ENCODE assay signal across 17 cellular contexts in the genomic region with DNA sequence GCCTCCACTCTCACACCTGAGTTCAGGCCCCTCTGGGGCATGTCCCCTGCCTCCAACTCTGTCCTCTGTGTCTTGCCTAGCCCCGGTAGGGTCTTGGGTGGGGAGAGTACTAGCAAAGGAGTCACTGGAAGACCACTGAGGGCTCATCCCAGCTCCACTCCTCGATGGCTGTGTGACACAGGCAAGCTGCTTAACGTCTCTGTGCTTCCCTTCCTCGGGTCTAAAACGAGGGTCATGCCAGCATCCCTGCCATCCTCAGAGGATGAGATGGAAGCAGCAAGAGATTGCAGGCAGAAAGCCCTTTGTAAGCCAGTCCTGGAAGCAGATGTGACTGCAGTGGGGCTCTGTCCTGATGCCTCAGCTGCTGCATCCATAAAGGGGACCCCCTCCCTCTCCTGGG. TPM values are rescaled to one million over a fixed set of nuclear protein-coding genes. Genes with fewer than 3 reads are reported as not detected.
A peak's percentile ranks its signal among the peaks of the same experiment; 100 is the strongest.
DNase-seq lines count a peak whose midpoint lies in the region; ATAC-seq, FAIRE-seq and TF ChIP-seq lines count a peak whose summit lies in the region.
"Had no signal": no experiment of that assay in that cellular context is flagged by ENCODE, and none has a peak within 500 bp of the region (broad histone marks: within the 10 kb centered on the region; RNA-seq: fewer than 3 reads in every experiment).

No MANE protein-coding gene starts in this region.

- no peaks in the 10 kb centered on the region for H3K27me3 ChIP-seq in mammary epithelial cell (ENCODE audit: insufficient read depth, low read length)
- no peaks in the 10 kb centered on the region for H3K27me3 ChIP-seq in pancreas
- H3K27me3 ChIP-seq: MG63, right atrium auricular region had no signal

- FAIRE-seq in pancreas (lab: Jason Lieb, UNC) = no peak

- no peaks in the 10 kb centered on the region for H4K20me1 ChIP-seq in mammary epithelial cell (ENCODE audit: insufficient read depth, low read length)

- peaks cover 98% of the 10 kb centered on the region for H3K4me1 Mint-ChIP-seq in stimulated activated naive CD8-positive, alpha-beta T cell treated with anti-CD3 and anti-CD28 coated beads, Interleukin-15, Interleukin-2, amounts not matched to agents 100 ng/mL and 50 ng/mL, for 24 hours (ENCODE audit: low read depth)
- peaks cover 72% of the 10 kb centered on the region for H3K4me1 Mint-ChIP-seq in activated T-helper 1 cell treated with anti-CD3 and anti-CD28 coated beads, Interleukin-12 subunit alpha, Interleukin-12 subunit beta, Interleukin-2, Interleukin-4 antibody, amounts not matched to agents 30 ng/mL and 10 ng/mL and 1 ng/mL, durations not matched to agents 14 hours and 24 hours and 36 hours (ENCODE audit: low read depth)
- H3K4me1 Mint-ChIP-seq in naive B cell = peaks cover 48 to 60% (median 53%) of the 10 kb centered on the region in 3 donors
- H3K4me1 Mint-ChIP-seq in nephron progenitor cell = peaks cover 19% of the 10 kb centered on the region
- H3K4me1 Mint-ChIP-seq: endodermal cell, neural crest cell had no signal

- H3K4me3 Mint-ChIP-seq in stimulated activated naive CD8-positive, alpha-beta T cell treated with anti-CD3 and anti-CD28 coated beads, Interleukin-15, Interleukin-2, amounts not matched to agents 100 ng/mL and 50 ng/mL, for 24 hours = peak overlapping the region; percentile 75
- H3K4me3 Mint-ChIP-seq in activated T-helper 1 cell treated with anti-CD3 and anti-CD28 coated beads, Interleukin-12 subunit alpha, Interleukin-12 subunit beta, Interleukin-2, Interleukin-4 antibody, amounts not matched to agents 30 ng/mL and 10 ng/mL and 1 ng/mL, durations not matched to agents 14 hours and 24 hours and 36 hours = no peak overlapping the region
- H3K4me3 Mint-ChIP-seq in naive B cell (peak overlapping the region in 3 of 8 donors; percentile 47 to 78 (median 60)), nephron progenitor cell (no peak overlapping the region)
- H3K4me3 Mint-ChIP-seq: endodermal cell, neural crest cell had no signal

- no peaks in the 10 kb centered on the region for H3K36me3 ChIP-seq in mammary epithelial cell (ENCODE audit: insufficient read depth, low read length)
- H3K36me3 ChIP-seq in pancreas = no peaks in the 10 kb centered on the region
- H3K36me3 ChIP-seq: MG63, right atrium auricular region had no signal

- H3K4me3 ChIP-seq in mammary epithelial cell (replicated peaks in 1 of 3; ENCODE audit: insufficient read depth in 1 of 3, low read depth in 2 of 3, low read length in 3 of 3) = no peak overlapping the region
- H3K4me3 ChIP-seq in pancreas = no peak overlapping the region
- H3K4me3 ChIP-seq: MG63, right atrium auricular region had no signal

- dilution Hi-C loops in mammary epithelial cell (cut with HindIII; ENCODE audit: low sequenced_read_pairs) = no loop called here

- no peaks in the 10 kb centered on the region for H3K9me3 Mint-ChIP-seq in stimulated activated naive CD8-positive, alpha-beta T cell treated with anti-CD3 and anti-CD28 coated beads, Interleukin-15, Interleukin-2, amounts not matched to agents 100 ng/mL and 50 ng/mL, for 24 hours
- H3K9me3 Mint-ChIP-seq in activated T-helper 1 cell treated with anti-CD3 and anti-CD28 coated beads, Interleukin-12 subunit alpha, Interleukin-12 subunit beta, Interleukin-2, Interleukin-4 antibody, amounts not matched to agents 30 ng/mL and 10 ng/mL and 1 ng/mL, durations not matched to agents 14 hours and 24 hours and 36 hours = no peaks in the 10 kb centered on the region
- H3K9me3 Mint-ChIP-seq in naive B cell (peaks cover 0 to 2% (median 0%) of the 10 kb centered on the region in 7 donors), nephron progenitor cell (no peaks in the 10 kb centered on the region)
- H3K9me3 Mint-ChIP-seq: endodermal cell, neural crest cell had no signal

- in situ Hi-C loops in mammary epithelial cell (cut with MboI; ENCODE audit: low sequenced_read_pairs in 2 of 2) = no loop called here

- BruUV-seq in mammary epithelial cell (replicated peaks; lab: Mats Ljungman, UMichigan) = no TSS peak

- H3K36me3 Mint-ChIP-seq in stimulated activated naive CD8-positive, alpha-beta T cell treated with anti-CD3 and anti-CD28 coated beads, Interleukin-15, Interleukin-2, amounts not matched to agents 100 ng/mL and 50 ng/mL, for 24 hours (ENCODE audit: low read depth) = no peaks in the 10 kb centered on the region
- H3K36me3 Mint-ChIP-seq in activated T-helper 1 cell treated with anti-CD3 and anti-CD28 coated beads, Interleukin-12 subunit alpha, Interleukin-12 subunit beta, Interleukin-2, Interleukin-4 antibody, amounts not matched to agents 30 ng/mL and 10 ng/mL and 1 ng/mL, durations not matched to agents 14 hours and 24 hours and 36 hours (ENCODE audit: low read depth) = peaks cover 2% of the 10 kb centered on the region
- H3K36me3 Mint-ChIP-seq in naive B cell = no peaks in the 10 kb centered on the region
- H3K36me3 Mint-ChIP-seq in nephron progenitor cell (ENCODE audit: low read depth) = no peaks in the 10 kb centered on the region

- H2AFZ ChIP-seq in mammary epithelial cell (ENCODE audit: low read depth, low read length) = no peak overlapping the region

- H3K27ac Mint-ChIP-seq in stimulated activated naive CD8-positive, alpha-beta T cell treated with anti-CD3 and anti-CD28 coated beads, Interleukin-15, Interleukin-2, amounts not matched to agents 100 ng/mL and 50 ng/mL, for 24 hours = peak overlapping the region; percentile 99
- peak overlapping the region; percentile 94 for H3K27ac Mint-ChIP-seq in activated T-helper 1 cell treated with anti-CD3 and anti-CD28 coated beads, Interleukin-12 subunit alpha, Interleukin-12 subunit beta, Interleukin-2, Interleukin-4 antibody, amounts not matched to agents 30 ng/mL and 10 ng/mL and 1 ng/mL, durations not matched to agents 14 hours and 24 hours and 36 hours
- peak overlapping the region in 5 of 6 donors; percentile 74 to 90 (median 83) for H3K27ac Mint-ChIP-seq in naive B cell
- no peak overlapping the region for H3K27ac Mint-ChIP-seq in nephron progenitor cell
- H3K27ac Mint-ChIP-seq: endodermal cell had no signal

- no peaks in the 10 kb centered on the region for H3K27me3 Mint-ChIP-seq in stimulated activated naive CD8-positive, alpha-beta T cell treated with anti-CD3 and anti-CD28 coated beads, Interleukin-15, Interleukin-2, amounts not matched to agents 100 ng/mL and 50 ng/mL, for 24 hours
- no peaks in the 10 kb centered on the region for H3K27me3 Mint-ChIP-seq in activated T-helper 1 cell treated with anti-CD3 and anti-CD28 coated beads, Interleukin-12 subunit alpha, Interleukin-12 subunit beta, Interleukin-2, Interleukin-4 antibody, amounts not matched to agents 30 ng/mL and 10 ng/mL and 1 ng/mL, durations not matched to agents 14 hours and 24 hours and 36 hours (ENCODE audit: insufficient read depth)
- H3K27me3 Mint-ChIP-seq in naive B cell (no peaks in the 10 kb centered on the region), nephron progenitor cell (ENCODE audit: low read depth, poor library complexity) (peaks cover 2% of the 10 kb centered on the region)

- no peak overlapping the region for H3K9ac ChIP-seq in mammary epithelial cell (ENCODE audit: insufficient read depth, low read length)

- H3K4me1 ChIP-seq in mammary epithelial cell (ENCODE audit: insufficient read depth, low read length) = peaks cover 4% of the 10 kb centered on the region
- H3K4me1 ChIP-seq in pancreas = no peaks in the 10 kb centered on the region

- no peak for DNase-seq in stimulated activated naive CD8-positive, alpha-beta T cell treated with anti-CD3 and anti-CD28 coated beads, Interleukin-15, Interleukin-2, amounts not matched to agents 100 U/mL and 50 U/mL, for 24 hours
- no peak for DNase-seq in activated T-helper 1 cell treated with anti-CD3 and anti-CD28 coated beads, Interleukin-12 subunit alpha, Interleukin-12 subunit beta, Interleukin-2, Interleukin-4 antibody, amounts not matched to agents 30 ng/mL and 10 ng/mL and 1 ng/mL, durations not matched to agents 14 hours and 24 hours and 36 hours (ENCODE audit: low spot score)
- DNase-seq in naive B cell = no peak
- no peak for DNase-seq in nephron progenitor cell
- no peak for DNase-seq in mammary epithelial cell
- no peak for DNase-seq in pancreas
- DNase-seq: cerebellar nuclear complex, endodermal cell, islet precursor cell, mesenchymal stem cell, MG63, NCI-H1694 treated with DMSO at 0.1 percent for 48 hours, SHP77 had no signal

- TF ChIP-seq CTCF in nephron progenitor cell (IDR thresholded peaks at IDR 0.05) = no peak
- TF ChIP-seq CTCF in mammary epithelial cell (conservative IDR thresholded peaks at IDR 0.05 in 1 of 2, IDR thresholded peaks at IDR 0.05 in 1 of 2; ENCODE audit: extremely low read depth in 1 of 2, insufficient read depth in 1 of 2, low read depth in 1 of 2, low read length in 2 of 2) = no peak
- no peak for TF ChIP-seq CTCF in pancreas (IDR thresholded peaks at IDR 0.05)

- ATAC-seq in stimulated activated naive CD8-positive, alpha-beta T cell treated with anti-CD3 and anti-CD28 coated beads, Interleukin-15, Interleukin-2, amounts not matched to agents 100 U/mL and 50 U/mL, for 24 hours = no peak
- no peak for ATAC-seq in naive B cell (ENCODE audit: low read depth in 2 of 2)
- ATAC-seq in pancreas = no peak

- H3K79me2 ChIP-seq in mammary epithelial cell (ENCODE audit: insufficient read depth, low read length) = no peaks in the 10 kb centered on the region

- CTCF ChIA-PET in mammary epithelial cell (lab: Charles Lee; ENCODE audit: low non-redundant PET) = no interaction called here

- H3K4me2 ChIP-seq in mammary epithelial cell (ENCODE audit: insufficient read depth, low read depth, low read length) = no peak overlapping the region

- H3K9me3 ChIP-seq in mammary epithelial cell (replicated peaks; ENCODE audit: insufficient read depth, low read length) (no peaks in the 10 kb centered on the region), pancreas (no peaks in the 10 kb centered on the region)
- H3K9me3 ChIP-seq: MG63, right atrium auricular region had no signal

- WGBS in mammary epithelial cell (ENCODE audit: low coverage, missing lambda C conversion rate) = 77% methylated on average over 5 of the region's 5 CpGs
- WGBS in pancreas, 2 donors = 51 to 65% methylated on average over 5 of the region's 5 CpGs

- H3K27ac ChIP-seq in mammary epithelial cell (ENCODE audit: insufficient read depth, low read depth, low read length) (no peak overlapping the region), pancreas (no peak overlapping the region)
- H3K27ac ChIP-seq: right atrium auricular region had no signal

- intact Hi-C loops in activated T-helper 1 cell treated with anti-CD3 and anti-CD28 coated beads, Interleukin-12 subunit alpha, Interleukin-12 subunit beta, Interleukin-2, Interleukin-4 antibody, amounts not matched to agents 30 ng/mL and 10 ng/mL and 1 ng/mL, durations not matched to agents 14 hours and 24 hours and 36 hours (cut with micrococcal nuclease) = no loop called here
- intact Hi-C loops in mammary epithelial cell (cut with micrococcal nuclease) (no loop called here), pancreas (cut with DNase I) (no loop called here)

RNA-seq across cellular contexts. Expression of gene C10orf105, which starts 15.2 kb away (rescaled TPM):
- 0.18 and 0.32 TPM in 2 replicates for total RNA-seq in activated T-helper 1 cell treated with anti-CD3 and anti-CD28 coated beads, Interleukin-12 subunit alpha, Interleukin-12 subunit beta, Interleukin-2, Interleukin-4 antibody, amounts not matched to agents 30 ng/mL and 10 ng/mL and 1 ng/mL, durations not matched to agents 14 hours and 24 hours and 36 hours
- polyA plus RNA-seq in naive B cell (ENCODE audit: low read depth in 6 of 6) (not detected), mammary epithelial cell (not detected), pancreas (under 1 TPM; 0.08 to 0.14 TPM)
- total RNA-seq in mammary epithelial cell (under 1 TPM in 1 of 2 donors, not detected in 1; under 0.01 TPM), pancreas (under 1 TPM in 1 of 6 donors, not detected in 5; 0.06 TPM)
- not detected for polyA minus RNA-seq in mammary epithelial cell
- total RNA-seq: NCI-H460 had no signal

RNA-seq across cellular contexts. Expression of gene VSIR, which starts 38.5 kb away (rescaled TPM):
- total RNA-seq in activated T-helper 1 cell treated with anti-CD3 and anti-CD28 coated beads, Interleukin-12 subunit alpha, Interleukin-12 subunit beta, Interleukin-2, Interleukin-4 antibody, amounts not matched to agents 30 ng/mL and 10 ng/mL and 1 ng/mL, durations not matched to agents 14 hours and 24 hours and 36 hours = 114 and 115 TPM in 2 replicates
- polyA plus RNA-seq in naive B cell (ENCODE audit: low read depth in 6 of 6) (10 to 100 TPM; 59.8 to 84.3 (median 64.0) TPM), mammary epithelial cell (26.5 TPM), pancreas (10 to 100 TPM in 1 of 2 donors, 1 to 10 TPM in 1; 5.9 to 10.2 TPM)
- total RNA-seq in mammary epithelial cell (10 to 100 TPM; 39.9 to 77.8 TPM), pancreas (10 to 100 TPM in 3 of 6 donors, 1 to 10 TPM in 3; 3.7 to 27.6 (median 9.7) TPM)
- 31.0 TPM for polyA minus RNA-seq in mammary epithelial cell
- total RNA-seq: neural crest cell had no signal
